ENCODE assay signal across 9 cellular contexts in the genomic region with DNA sequence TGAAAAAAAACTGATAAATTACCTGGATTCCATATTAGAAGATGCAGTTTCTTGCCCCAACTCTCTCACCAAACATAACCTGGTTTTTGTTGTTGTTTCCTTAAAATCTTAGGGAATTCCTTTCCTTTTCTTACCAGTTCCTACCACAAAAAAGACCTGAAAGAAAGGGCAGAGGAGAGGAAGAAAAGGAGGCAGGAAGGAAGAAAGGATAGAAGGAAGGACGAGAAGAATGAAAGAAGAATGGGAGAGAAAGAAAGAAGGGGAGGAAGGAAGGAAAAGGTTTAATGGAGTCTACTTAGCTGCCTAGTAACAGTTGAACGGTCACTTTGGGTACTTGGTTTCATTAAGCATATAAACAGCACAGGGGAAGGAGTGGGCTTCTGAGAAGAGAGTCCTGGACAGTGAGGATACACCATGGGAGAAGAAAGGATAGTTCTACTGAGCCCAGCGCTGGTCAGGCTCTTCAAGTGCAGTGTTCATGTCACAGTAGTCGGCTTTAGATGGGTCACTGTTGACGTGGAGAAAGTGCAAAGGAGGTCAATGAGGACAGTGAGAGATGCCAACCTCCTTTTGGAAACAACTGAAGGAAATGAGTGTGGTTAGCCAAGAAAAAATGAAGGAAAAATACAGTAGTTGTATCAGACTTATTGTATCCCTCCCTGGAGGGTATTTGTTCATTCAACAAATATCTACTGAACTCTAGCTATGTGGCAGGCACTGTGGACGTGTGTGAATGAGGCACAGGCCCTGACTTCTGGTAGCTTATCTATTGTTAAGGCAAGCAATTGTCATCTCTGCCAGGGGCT. TPM values are rescaled to one million over a fixed set of nuclear protein-coding genes. Genes with fewer than 3 reads are reported as not detected.
DNase-seq lines count a peak whose midpoint lies in the region; ATAC-seq, FAIRE-seq and TF ChIP-seq lines count a peak whose summit lies in the region.
"Had no signal": no experiment of that assay in that cellular context is flagged by ENCODE, and none has a peak within 500 bp of the region (broad histone marks: within the 10 kb centered on the region; RNA-seq: fewer than 3 reads in every experiment).

No MANE protein-coding gene starts in this region.

- peaks cover 23% of the 10 kb centered on the region for H3K4me1 Mint-ChIP-seq in T-helper 1 cell treated with Interleukin-12 subunit alpha and Interleukin-12 subunit beta and Interleukin-4 antibody, amounts not matched to agents 30 μg/mL and 1 μg/mL, for 36 hours (ENCODE audit: low read depth)
- H3K4me1 Mint-ChIP-seq in activated naive CD8-positive, alpha-beta T cell (ENCODE audit: low read depth) = peaks cover 37% of the 10 kb centered on the region

- peaks cover 3 to 15% of the 10 kb centered on the region in 2 donors for H3K4me1 ChIP-seq in kidney (ENCODE audit: control insufficient read depth in 1 of 2, insufficient read depth in 1 of 2, low read depth in 1 of 2, low read length in 2 of 2)
- peaks cover 47% of the 10 kb centered on the region for H3K4me1 ChIP-seq in testis

- 17 to 24% methylated on average over 6 of the region's 6 CpGs for WGBS in testis, 2 donors

- intact Hi-C loops in kidney (cut with DNase I) = no loop called here
- intact Hi-C loops in testis (cut with DNase I; ENCODE audit: low total_unique reads) = no loop called here

- H3K36me3 ChIP-seq in kidney (ENCODE audit: control insufficient read depth in 1 of 2, insufficient read depth in 2 of 2, low read length in 2 of 2) = no peaks in the 10 kb centered on the region
- no peaks in the 10 kb centered on the region for H3K36me3 ChIP-seq in testis (ENCODE audit: low read depth, missing control alignments)

- peak overlapping the region; percentile 72 for H3K4me3 Mint-ChIP-seq in T-helper 1 cell treated with Interleukin-12 subunit alpha and Interleukin-12 subunit beta and Interleukin-4 antibody, amounts not matched to agents 30 μg/mL and 1 μg/mL, for 36 hours
- peak overlapping the region; percentile 86 for H3K4me3 Mint-ChIP-seq in activated naive CD8-positive, alpha-beta T cell

- DNase-seq in T-helper 1 cell (no peak), kidney (no peak), testis (peak; percentile 49), GM10266 (ENCODE audit: extremely low spot score) (no peak), NOMO-1 (lab: John Stamatoyannopoulos, UW; ENCODE audit: unreplicated experiment in 2 of 2) (no peak)
- DNase-seq: left cardiac atrium had no signal

- H3K27me3 ChIP-seq in testis = no peaks in the 10 kb centered on the region

- peak overlapping the region; percentile 70 to 71 for H3K27ac ChIP-seq in kidney (ENCODE audit: low read depth in 2 of 2, low read length in 2 of 2)
- H3K27ac ChIP-seq in testis = peak overlapping the region; percentile 87 to 100

- H3K27me3 Mint-ChIP-seq in T-helper 1 cell treated with Interleukin-12 subunit alpha and Interleukin-12 subunit beta and Interleukin-4 antibody, amounts not matched to agents 30 μg/mL and 1 μg/mL, for 36 hours (ENCODE audit: low read depth) = peaks cover 4% of the 10 kb centered on the region
- peaks cover 2% of the 10 kb centered on the region for H3K27me3 Mint-ChIP-seq in activated naive CD8-positive, alpha-beta T cell

- TF ChIP-seq CTCF in kidney (IDR thresholded peaks at IDR 0.05; ENCODE audit: borderline replicate concordance, extremely low read depth, insufficient read depth) = no peak
- TF ChIP-seq CTCF in testis (IDR thresholded peaks at IDR 0.05) = no peak
- TF ChIP-seq CTCF in GM10266 (IDR thresholded peaks at IDR 0.05; ENCODE audit: control insufficient read depth, insufficient read depth, low read depth, missing control alignments) = no peak

- peak overlapping the region; percentile 64 for H3K27ac Mint-ChIP-seq in T-helper 1 cell treated with Interleukin-12 subunit alpha and Interleukin-12 subunit beta and Interleukin-4 antibody, amounts not matched to agents 30 μg/mL and 1 μg/mL, for 36 hours
- H3K27ac Mint-ChIP-seq in activated naive CD8-positive, alpha-beta T cell = peak overlapping the region; percentile 76

- peak overlapping the region in 1 of 2 donors; percentile 65 for H3K9ac ChIP-seq in kidney (ENCODE audit: low read length in 2 of 2)

- H3K9me3 ChIP-seq in kidney (ENCODE audit: control insufficient read depth in 1 of 2, low read length in 2 of 2) = no peaks in the 10 kb centered on the region
- H3K9me3 ChIP-seq in testis = no peaks in the 10 kb centered on the region

- H3K9me3 Mint-ChIP-seq in T-helper 1 cell treated with Interleukin-12 subunit alpha and Interleukin-12 subunit beta and Interleukin-4 antibody, amounts not matched to agents 30 μg/mL and 1 μg/mL, for 36 hours = no peaks in the 10 kb centered on the region
- no peaks in the 10 kb centered on the region for H3K9me3 Mint-ChIP-seq in activated naive CD8-positive, alpha-beta T cell (ENCODE audit: low read depth)

- H3K36me3 Mint-ChIP-seq in T-helper 1 cell treated with Interleukin-12 subunit alpha and Interleukin-12 subunit beta and Interleukin-4 antibody, amounts not matched to agents 30 μg/mL and 1 μg/mL, for 36 hours (ENCODE audit: low read depth) = peaks cover 10% of the 10 kb centered on the region
- no peaks in the 10 kb centered on the region for H3K36me3 Mint-ChIP-seq in activated naive CD8-positive, alpha-beta T cell

- peak overlapping the region in 1 of 2 donors; percentile 76 for H3K4me3 ChIP-seq in kidney (ENCODE audit: low read length in 2 of 2)
- peak overlapping the region; percentile 80 to 98 for H3K4me3 ChIP-seq in testis

- no peak for FAIRE-seq in kidney (lab: Jason Lieb, UNC)

- no peak for ATAC-seq in GM21423 (IDR thresholded peaks at IDR 0.05; ENCODE audit: unreplicated experiment)

- TF ChIP-seq POLR2A in testis (IDR thresholded peaks at IDR 0.05) = no peak

RNA-seq across cellular contexts. Expression of gene CHIC2, which starts 1.1 kb away (rescaled TPM):
- 26.6 TPM for total RNA-seq in kidney
- 13.5 TPM for polyA plus RNA-seq in kidney (ENCODE audit: insufficient read depth, low read depth, low replicate concordance)
- total RNA-seq in testis = 100 to 1,000 TPM; 113 to 129 TPM
- 83.4 TPM for polyA plus RNA-seq in testis (ENCODE audit: insufficient read depth, low read depth, low replicate concordance)

RNA-seq across cellular contexts. Expression of gene GSX2, which starts 34.5 kb away (rescaled TPM):
- total RNA-seq in kidney (not detected), testis (1 to 10 TPM; 1.8 to 2.0 TPM)
- polyA plus RNA-seq in kidney (ENCODE audit: insufficient read depth, low read depth, low replicate concordance) (not detected), testis (ENCODE audit: insufficient read depth, low read depth, low replicate concordance) (1.1 TPM)
- total RNA-seq: left cardiac atrium had no signal
